In the genomic region with DNA sequence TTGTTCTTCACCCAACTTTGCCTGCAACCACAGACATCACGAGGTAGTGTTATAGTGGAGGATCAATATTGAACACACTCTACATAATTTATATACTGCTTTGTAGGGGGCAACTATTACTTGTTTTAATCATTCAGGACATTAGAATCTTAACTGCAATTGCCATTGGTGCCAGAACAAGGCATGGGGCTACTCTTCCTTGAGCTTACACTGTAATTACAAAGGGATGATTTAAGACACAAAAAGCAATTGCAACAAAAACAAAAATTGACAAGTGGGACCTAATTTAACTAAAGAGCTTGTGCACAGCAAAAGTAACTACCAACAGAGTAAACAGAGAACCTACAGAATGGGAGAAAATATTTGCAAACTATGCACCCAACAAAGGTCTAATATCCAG, we compare ENCODE assay signal across 9 cellular contexts. TPM values are rescaled to one million over a fixed set of nuclear protein-coding genes. Genes with fewer than 3 reads are reported as not detected.
"Had no signal": no experiment of that assay in that cellular context is flagged by ENCODE, and none has a peak within 500 bp of the region (broad histone marks: within the 10 kb centered on the region; RNA-seq: fewer than 3 reads in every experiment).

No MANE protein-coding gene starts in this region.

- DNase-seq: H9, HCEC 1CT, KBM-7 had no signal

- FAIRE-seq: H1, H54, HepG2 had no signal

- H2AFZ ChIP-seq: GM23338 had no signal

- H3K4me2 ChIP-seq: GM23338 had no signal

- ATAC-seq: GM23338, HepG2 had no signal

- H3K4me3 ChIP-seq: GM23338 had no signal

RNA-seq across cellular contexts. Expression of gene DDX53, which starts 24.0 kb away (rescaled TPM):
- total RNA-seq: GM23338, H1, H9, HepG2, HT-29 had no signal
- polyA plus RNA-seq: H1, HepG2, IgD-negative memory B cell had no signal
